ENCODE assay signal across 22 cellular contexts in the genomic region with DNA sequence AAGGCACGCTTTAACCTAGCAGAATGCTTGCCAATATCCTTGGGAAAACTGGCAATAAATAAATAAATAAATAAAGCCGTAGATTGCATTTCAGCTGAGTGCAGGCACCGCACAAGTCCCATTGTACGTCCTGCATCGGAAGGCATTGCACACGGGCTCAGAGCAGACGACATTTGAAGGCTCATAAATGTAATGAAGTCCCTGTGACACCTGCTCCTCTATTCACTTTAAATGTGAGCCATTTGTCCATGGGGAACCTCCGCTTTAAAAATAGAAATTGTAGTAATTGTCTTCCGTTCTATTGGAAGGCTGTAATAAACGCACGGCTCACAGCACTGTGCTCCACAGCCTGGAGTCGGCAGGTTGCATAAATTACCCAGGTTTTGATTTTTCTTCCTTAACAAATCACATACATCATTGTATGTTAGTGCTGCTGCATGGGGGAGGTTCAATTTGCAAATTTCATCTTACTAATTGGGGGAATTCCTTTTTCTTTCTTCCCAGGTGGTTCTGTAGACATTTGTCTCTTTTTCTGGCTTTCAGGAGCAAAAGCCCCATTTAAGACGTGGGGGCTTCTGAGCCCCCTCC. TPM values are rescaled to one million over a fixed set of nuclear protein-coding genes. Genes with fewer than 3 reads are reported as not detected.
DNase-seq lines count a peak whose midpoint lies in the region; ATAC-seq and TF ChIP-seq lines count a peak whose summit lies in the region.
"Had no signal": no experiment of that assay in that cellular context is flagged by ENCODE, and none has a peak within 500 bp of the region (broad histone marks: within the 10 kb centered on the region; RNA-seq: fewer than 3 reads in every experiment).

No MANE protein-coding gene starts in this region.

- ATAC-seq in GM21717 (IDR thresholded peaks at IDR 0.05; ENCODE audit: unreplicated experiment) (no peak), GM21390 (IDR thresholded peaks at IDR 0.05; ENCODE audit: unreplicated experiment) (no peak)

- no peak for TF ChIP-seq CTCF in glutamatergic neuron (IDR thresholded peaks at IDR 0.05; ENCODE audit: partially characterized antibody, unreplicated experiment)

- H3K4me1 Mint-ChIP-seq in glutamatergic neuron (ENCODE audit: low read depth, unreplicated experiment), result peaks cover 77% of the 10 kb centered on the region
- H3K4me1 Mint-ChIP-seq: CD14-positive monocyte had no signal

- peak in 2 of 3 experiments; percentile 71 to 93 for DNase-seq in NCI-H1417 (lab: John Stamatoyannopoulos, UW)
- DNase-seq in NCI-H1694 (lab: John Stamatoyannopoulos, UW), result peak; percentile 42
- DNase-seq in NCI-H345 (lab: John Stamatoyannopoulos, UW), result peak; percentile 59
- no peak for DNase-seq in glutamatergic neuron
- no peak for DNase-seq in DMS153 treated with DMSO at 0.1 percent for 48 hours (lab: John Stamatoyannopoulos, UW; ENCODE audit: unreplicated experiment)
- DNase-seq: ACHN, AML-193, Caco-2, DMS79, GM23248, HCEC 1CT, IMR-90, Karpas-422, NCI-H187, NCI-H446 treated with DMSO at 0.1 percent for 48 hours, SK-N-SH, T-helper 1 cell, T1000 had no signal

- peaks cover 22% of the 10 kb centered on the region for H3K36me3 Mint-ChIP-seq in glutamatergic neuron (ENCODE audit: unreplicated experiment)
- H3K36me3 Mint-ChIP-seq: CD14-positive monocyte had no signal

- peak overlapping the region; percentile 96 for H3K27ac Mint-ChIP-seq in glutamatergic neuron (ENCODE audit: unreplicated experiment)

- peak overlapping the region; percentile 83 for H3K4me3 Mint-ChIP-seq in glutamatergic neuron (ENCODE audit: unreplicated experiment)
- H3K4me3 Mint-ChIP-seq: CD14-positive monocyte had no signal

- H3K9me3 Mint-ChIP-seq in glutamatergic neuron (ENCODE audit: unreplicated experiment), result peaks cover 39% of the 10 kb centered on the region

- H3K27me3 Mint-ChIP-seq in glutamatergic neuron (ENCODE audit: unreplicated experiment), result peaks cover 14% of the 10 kb centered on the region

RNA-seq across cellular contexts. Expression of a gene that starts 32.7 kb away (rescaled TPM):
- total RNA-seq in glutamatergic neuron (ENCODE audit: unreplicated experiment), result 159 TPM
- total RNA-seq: GM23248, HT1080, IMR-90 had no signal

RNA-seq across cellular contexts. Expression of a gene that starts 58.6 kb away (rescaled TPM):
- 82.4 TPM for total RNA-seq in glutamatergic neuron (ENCODE audit: unreplicated experiment)

Comparison
In these comparisons a context has a peak if more than half of its experiments do, and no peak if none do; other contexts are left out.
1. DNase-seq: peak in NCI-H1417 (2 of 3), NCI-H1694 (single experiment) and NCI-H345 (single experiment); none in glutamatergic neuron (single experiment) and DMS153 treated with DMSO at 0.1 percent for 48 hours (single experiment).